ENCODE assay signal across 24 cellular contexts in the genomic region with DNA sequence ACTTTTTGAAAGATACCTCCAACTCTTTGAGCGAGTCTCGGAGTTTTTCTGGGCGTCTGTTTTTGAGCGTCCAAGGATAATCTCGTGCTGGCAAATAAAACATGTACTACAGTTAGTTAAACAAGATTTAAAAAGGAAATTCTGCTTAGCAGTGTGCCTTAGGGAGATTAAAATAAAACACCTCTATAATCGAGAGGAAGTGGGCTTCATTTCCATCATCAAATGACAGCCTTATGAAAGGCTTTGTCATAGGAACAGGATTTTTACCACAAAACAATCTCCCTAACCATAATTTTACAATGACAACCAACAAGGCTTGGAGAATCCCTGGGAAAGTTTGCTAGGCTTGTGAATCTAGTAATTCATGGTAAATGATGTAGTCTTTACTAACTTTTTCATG.
"Had no signal": no experiment of that assay in that cellular context is flagged by ENCODE, and none has a peak within 500 bp of the region (broad histone marks: within the 10 kb centered on the region; RNA-seq: fewer than 3 reads in every experiment).

No MANE protein-coding gene starts in this region.

- ATAC-seq: activated CD4-positive, alpha-beta T cell treated with anti-CD3 and anti-CD28 coated beads for 36 hours; activated T-cell treated with anti-CD3 and anti-CD28 coated beads, Interleukin-2, amount 50 U/mL, for 4 hours; body of pancreas; effector memory CD8-positive, alpha-beta T cell; gastrocnemius medialis; lower lobe of right lung; naive thymus-derived CD4-positive, alpha-beta T cell; stimulated activated naive B cell treated with anti-CD40 and anti-IgM and Interleukin-4, amounts not matched to agents 10 μg/mL and 1 μg/mL and 100 μg/mL, for 72 hours had no signal

- H3K4me1 ChIP-seq: body of pancreas, esophagus muscularis mucosa, gastrocnemius medialis, lower lobe of right lung, testis, vagina had no signal

- H3K36me3 ChIP-seq: cardiac muscle cell, lower lobe of right lung, vagina had no signal

- H3K27ac ChIP-seq: body of pancreas, cardiac muscle cell, esophagus muscularis mucosa, gastrocnemius medialis, lower lobe of right lung, testis, vagina had no signal

- H3K27me3 ChIP-seq: body of pancreas, cardiac muscle cell, esophagus muscularis mucosa, gastrocnemius medialis, testis, vagina had no signal

- DNase-seq: activated B cell treated with CpG ODN at 0.5 μM for 24 hours; activated CD4-positive, alpha-beta T cell treated with anti-CD3 and anti-CD28 coated beads for 36 hours; activated CD4-positive, alpha-beta T cell treated with anti-CD3 and anti-CD28 coated beads, Interleukin-2, amount 50 U/mL, for 48 hours; activated CD8-positive, alpha-beta memory T cell treated with anti-CD3 and anti-CD28 coated beads, Interleukin-2, amount 50 U/mL, for 48 hours; activated naive CD4-positive, alpha-beta T cell treated with anti-CD3 and anti-CD28 coated beads for 36 hours; activated naive CD8-positive, alpha-beta T cell treated with anti-CD3 and anti-CD28 coated beads, Interleukin-2, amount 10 ng/mL, durations not matched to agents 7 days and 5 days; activated T-cell treated with anti-CD3 and anti-CD28 coated beads, Interleukin-2, amount 50 U/mL, for 4 hours; amygdala; body of pancreas; dermis blood vessel endothelial cell; effector memory CD8-positive, alpha-beta T cell; gastrocnemius medialis; lower lobe of right lung; mesendoderm; naive thymus-derived CD4-positive, alpha-beta T cell; stimulated activated CD4-positive, alpha-beta T cell treated with anti-CD3 and anti-CD28 coated beads, Interleukin-2, amount 100 ng/mL, for 48 hours; stimulated activated CD8-positive, alpha-beta memory T cell treated with anti-CD3 and anti-CD28 coated beads, Interleukin-4, amount 100 ng/mL, for 48 hours; stimulated activated naive B cell treated with anti-CD40 and anti-IgM and Interleukin-4, amounts not matched to agents 10 μg/mL and 1 μg/mL and 100 μg/mL, for 72 hours; T1000; testis; trophoblast cell had no signal

- H3K9me3 ChIP-seq: body of pancreas, esophagus muscularis mucosa, gastrocnemius medialis, lower lobe of right lung, testis, vagina had no signal

- H3K4me3 ChIP-seq: body of pancreas, cardiac muscle cell, esophagus muscularis mucosa, gastrocnemius medialis, lower lobe of right lung, testis, vagina had no signal
